ENCODE assay signal across 14 cellular contexts in genomic region chr1:149724618-149725302, GRCh38. TPM values are rescaled to one million over a fixed set of nuclear protein-coding genes. Genes with fewer than 3 reads are reported as not detected.
A peak's percentile ranks its signal among the peaks of the same experiment; 100 is the strongest.
DNase-seq lines count a peak whose midpoint lies in the region; ATAC-seq, FAIRE-seq and TF ChIP-seq lines count a peak whose summit lies in the region.
"Not testable (repeated sequence)": the region's sequence is repeated elsewhere in the genome, so short reads cannot be mapped to it uniquely, and the experiment has no call there.
"Had no signal": no experiment of that assay in that cellular context is flagged by ENCODE, and none has a peak within 500 bp of the region (broad histone marks: within the 10 kb centered on the region; RNA-seq: fewer than 3 reads in every experiment).

No MANE protein-coding gene starts in this region.

- peak overlapping the region; percentile 36; the same call in 1 of the 2 replicates for H3K9ac ChIP-seq in DND-41 (ENCODE audit: low read depth, low read length)
- H3K9ac ChIP-seq in HCT116 (ENCODE audit: low read length); K562 (ENCODE audit: insufficient read depth in 1 of 2, low read depth in 2 of 2, low read length in 2 of 2): not testable (repeated sequence)

- TF ChIP-seq CTCF in DND-41 (IDR thresholded peaks at IDR 0.05; ENCODE audit: borderline replicate concordance, extremely low read depth, low read length, poor library complexity, severe bottlenecking); HCT116 (IDR thresholded peaks at IDR 0.05 in 2 of 3, conservative IDR thresholded peaks at IDR 0.05 in 1 of 3; ENCODE audit: borderline replicate concordance in 1 of 3, insufficient read depth in 1 of 3, low read depth in 2 of 3, low read length in 2 of 3); WTC11 (IDR thresholded peaks at IDR 0.05); K562 (IDR thresholded peaks at IDR 0.05 in 2 of 3, conservative IDR thresholded peaks at IDR 0.05 in 1 of 3; ENCODE audit: insufficient read depth in 2 of 3, low read depth in 1 of 3, low read length in 3 of 3): not testable (repeated sequence)

- peaks cover 21% of the 10 kb centered on the region for H3K4me1 ChIP-seq in DND-41 (ENCODE audit: insufficient read depth, low read length)
- H3K4me1 ChIP-seq in HCT116 (ENCODE audit: control insufficient read depth in 1 of 2, insufficient read depth in 2 of 2, low read length in 2 of 2); K562 (replicated peaks in 1 of 2; ENCODE audit: control insufficient read depth in 2 of 2, insufficient read depth in 2 of 2, low read length in 2 of 2): not testable (repeated sequence)

- not testable (repeated sequence) for H3K9me3 Mint-ChIP-seq in WTC11; activated CD8-positive, alpha-beta memory T cell treated with anti-CD3 and anti-CD28 coated beads, Interleukin-2, amount 10 ng/mL, durations not matched to agents 7 days and 5 days (ENCODE audit: low read depth); stimulated activated naive B cell treated with anti-CD40 and anti-IgM and Interleukin-4, amounts not matched to agents 10 μg/mL and 1 μg/mL and 100 μg/mL, for 72 hours

- not testable (repeated sequence) for H4K20me1 ChIP-seq in DND-41 (ENCODE audit: insufficient read depth, low read length); HCT116 (ENCODE audit: insufficient read depth); K562 (replicated peaks; ENCODE audit: control insufficient read depth, insufficient read depth, low read length)

- not testable (repeated sequence) for H3K4me2 ChIP-seq in DND-41 (ENCODE audit: insufficient read depth, low read length); HCT116 (ENCODE audit: low read length); K562 (ENCODE audit: insufficient read depth, low read length)

- CTCF ChIA-PET in HCT116 (lab: Charles Lee); WTC11 (lab: Charles Lee); activated CD8-positive, alpha-beta memory T cell treated with anti-CD3 and anti-CD28 coated beads, Interleukin-2, amount 10 ng/mL, durations not matched to agents 7 days and 5 days (lab: Charles Lee); K562 (lab: Yijun Ruan, JAX; ENCODE audit: low intra/inter-chr PET ratio): not testable (repeated sequence)

- POLR2A ChIA-PET in HCT116 (lab: Charles Lee); WTC11 (lab: Charles Lee); K562 (lab: Yijun Ruan, JAX): not testable (repeated sequence)

- not testable (repeated sequence) for H3K4me3 Mint-ChIP-seq in WTC11; activated CD8-positive, alpha-beta memory T cell treated with anti-CD3 and anti-CD28 coated beads, Interleukin-2, amount 10 ng/mL, durations not matched to agents 7 days and 5 days; stimulated activated naive B cell treated with anti-CD40 and anti-IgM and Interleukin-4, amounts not matched to agents 10 μg/mL and 1 μg/mL and 100 μg/mL, for 72 hours

- not testable (repeated sequence) for H3K36me3 Mint-ChIP-seq in WTC11; activated CD8-positive, alpha-beta memory T cell treated with anti-CD3 and anti-CD28 coated beads, Interleukin-2, amount 10 ng/mL, durations not matched to agents 7 days and 5 days; stimulated activated naive B cell treated with anti-CD40 and anti-IgM and Interleukin-4, amounts not matched to agents 10 μg/mL and 1 μg/mL and 100 μg/mL, for 72 hours

- TF ChIP-seq POLR2A in HCT116 (IDR thresholded peaks at IDR 0.05; ENCODE audit: borderline replicate concordance, extremely low read depth, insufficient read depth, insufficient read length); K562 (conservative IDR thresholded peaks at IDR 0.05): not testable (repeated sequence)

- not testable (repeated sequence) for H3K27me3 Mint-ChIP-seq in WTC11 (ENCODE audit: low read depth); activated CD8-positive, alpha-beta memory T cell treated with anti-CD3 and anti-CD28 coated beads, Interleukin-2, amount 10 ng/mL, durations not matched to agents 7 days and 5 days; stimulated activated naive B cell treated with anti-CD40 and anti-IgM and Interleukin-4, amounts not matched to agents 10 μg/mL and 1 μg/mL and 100 μg/mL, for 72 hours

- not testable (repeated sequence) for BruUV-seq in HCT116 (replicated peaks; lab: Mats Ljungman, UMichigan); K562 (replicated peaks; lab: Mats Ljungman, UMichigan)

- WGBS in K562 (ENCODE audit: insufficient coverage, low coverage, missing lambda C conversion rate): no CpG with 5 or more reads among the region's 3 CpGs

- not testable (repeated sequence) for H3K9me2 ChIP-seq in HCT116 (ENCODE audit: insufficient read depth)

- not testable (repeated sequence) for H3K4me1 Mint-ChIP-seq in WTC11; activated CD8-positive, alpha-beta memory T cell treated with anti-CD3 and anti-CD28 coated beads, Interleukin-2, amount 10 ng/mL, durations not matched to agents 7 days and 5 days; stimulated activated naive B cell treated with anti-CD40 and anti-IgM and Interleukin-4, amounts not matched to agents 10 μg/mL and 1 μg/mL and 100 μg/mL, for 72 hours

- RAD21 ChIA-PET in HCT116 (lab: Charles Lee; ENCODE audit: low non-redundant PET in 1 of 2, low total read pairs in 2 of 2, uncharacterized antibody in 2 of 2, unreplicated experiment in 2 of 2): not testable (repeated sequence)

- H3K4me3 ChIP-seq in DND-41 (ENCODE audit: low read depth in 1 of 2, low read length in 2 of 2); HCT116 (replicated peaks in 1 of 2; ENCODE audit: low read depth in 1 of 2, low read length in 2 of 2); K562: not testable (repeated sequence)

- peak; percentile 81 for ATAC-seq in DND-41 (ENCODE audit: insufficient read depth, low read depth)
- peak; percentile 75; the same call in 1 of the 2 replicates for ATAC-seq in HCT116
- ATAC-seq in WTC11: peak; percentile 73
- ATAC-seq in activated CD8-positive, alpha-beta memory T cell treated with anti-CD3 and anti-CD28 coated beads, Interleukin-2, amount 10 ng/mL, durations not matched to agents 7 days and 5 days: peak; percentile 20
- not testable (repeated sequence) for ATAC-seq in K562
- ATAC-seq in stimulated activated naive B cell treated with anti-CD40 and anti-IgM and Interleukin-4, amounts not matched to agents 10 μg/mL and 1 μg/mL and 100 μg/mL, for 72 hours (replicated peaks): peak; percentile 36 to 46

- intact Hi-C loops in HCT116 (cut with micrococcal nuclease); K562 (cut with micrococcal nuclease): not testable (repeated sequence)

- DNase-seq in DND-41; HCT116 (ENCODE audit: low read depth, low spot score); WTC11 (ENCODE audit: low spot score); activated CD8-positive, alpha-beta memory T cell treated with anti-CD3 and anti-CD28 coated beads, Interleukin-2, amount 10 ng/mL, durations not matched to agents 7 days and 5 days; K562 (ENCODE audit: extremely low read depth in 1 of 4, low spot score in 3 of 4); stimulated activated naive B cell treated with anti-CD40 and anti-IgM and Interleukin-4, amounts not matched to agents 10 μg/mL and 1 μg/mL and 100 μg/mL, for 72 hours: not testable (repeated sequence)

- not testable (repeated sequence) for H3K9me3 ChIP-seq in DND-41 (ENCODE audit: insufficient read depth, low read length, severe bottlenecking); HCT116 (ENCODE audit: control insufficient read depth in 1 of 2, insufficient read depth in 1 of 2, low read depth in 1 of 2, low read length in 2 of 2); K562 (replicated peaks; ENCODE audit: control insufficient read depth, insufficient read depth, low read depth, low read length)

- not testable (repeated sequence) for H3K27me3 ChIP-seq in DND-41 (ENCODE audit: insufficient read depth, low read length, poor library complexity); HCT116 (ENCODE audit: insufficient read depth, low read length); K562 (ENCODE audit: control insufficient read depth in 2 of 2, insufficient read depth in 2 of 2, low read length in 2 of 2)

- H3K36me3 ChIP-seq in DND-41 (ENCODE audit: insufficient read depth, low read length); HCT116 (ENCODE audit: control insufficient read depth in 1 of 2, insufficient read depth in 2 of 2, low read length in 2 of 2); K562 (ENCODE audit: control insufficient read depth, insufficient read depth, low read length): not testable (repeated sequence)

- TF ChIP-seq EP300 in K562 (IDR thresholded peaks at IDR 0.05; ENCODE audit: low read length): not testable (repeated sequence)

- not testable (repeated sequence) for TF ChIP-seq RAD21 in HCT116 (IDR thresholded peaks at IDR 0.05; ENCODE audit: low read depth); K562 (CRISPR knock-in tag; conservative IDR thresholded peaks at IDR 0.05 in 1 of 2, IDR thresholded peaks at IDR 0.05 in 1 of 2)

- peak; percentile 32 for FAIRE-seq in K562 (lab: Jason Lieb, UNC)

- H3K27ac ChIP-seq in DND-41 (ENCODE audit: low read length): peak overlapping the region; percentile 81
- H3K27ac ChIP-seq in HCT116 (ENCODE audit: low read depth, low read length); K562 (ENCODE audit: extremely low read depth, low read depth, low read length): not testable (repeated sequence)

- not testable (repeated sequence) for H3K27ac Mint-ChIP-seq in WTC11; activated CD8-positive, alpha-beta memory T cell treated with anti-CD3 and anti-CD28 coated beads, Interleukin-2, amount 10 ng/mL, durations not matched to agents 7 days and 5 days; stimulated activated naive B cell treated with anti-CD40 and anti-IgM and Interleukin-4, amounts not matched to agents 10 μg/mL and 1 μg/mL and 100 μg/mL, for 72 hours

- H3K9me1 ChIP-seq in K562 (ENCODE audit: control insufficient read depth, insufficient read depth, low read length): not testable (repeated sequence)

- not testable (repeated sequence) for H3K79me2 ChIP-seq in DND-41 (ENCODE audit: insufficient read depth, low read length); HCT116 (ENCODE audit: insufficient read depth, low read length); K562 (ENCODE audit: control insufficient read depth, insufficient read depth, low read length)

- H2AFZ ChIP-seq in DND-41 (ENCODE audit: low read depth, low read length); HCT116 (ENCODE audit: low read depth, low read length, poor library complexity, severe bottlenecking); K562 (ENCODE audit: low read depth, low read length): not testable (repeated sequence)

- in situ Hi-C loops in K562 (cut with MboI): not testable (repeated sequence)

RNA-seq across cellular contexts. Expression of gene FCGR1A, which starts 57.7 kb away (rescaled TPM):
- not detected for total RNA-seq in HCT116 (2021; ENCODE audit: unreplicated experiment)
- not detected in 2 replicates for polyA plus RNA-seq in HCT116 (2012)
- not detected in 3 replicates for total RNA-seq in WTC11 (2021)
- total RNA-seq in activated CD8-positive, alpha-beta memory T cell treated with anti-CD3 and anti-CD28 coated beads, Interleukin-2, amount 10 ng/mL, durations not matched to agents 7 days and 5 days: under 1 TPM in 1 of 2 experiments, not detected in 1; 0.70 TPM
- total RNA-seq in K562 (2011; cell fraction: chromatin; rRNA removed; ENCODE audit: low replicate concordance): 0.32 and 0.44 TPM in 2 replicates
- total RNA-seq in K562 (2011; cell fraction: nucleolus; rRNA removed): 0.50 TPM in 1 of 2 replicates, not detected in the other
- 0.29 TPM in 1 of 2 replicates, not detected in the other for total RNA-seq in K562 (2011; cell fraction: nucleoplasm; rRNA removed)
- total RNA-seq in K562 (2014; rRNA removed): not detected in 2 replicates
- total RNA-seq in K562 (2014; rRNA removed; fragmentation: Illumina TruSeq; extraction: Trizol): not detected in 2 replicates
- 0.19 and 0.29 TPM in 2 replicates for total RNA-seq in K562 (2015; rRNA removed; fragmentation: Illumina TruSeq; extraction: Trizol)
- total RNA-seq in K562 (2021): not detected in 2 replicates
- 0.13 and 0.18 TPM in 2 replicates for polyA plus RNA-seq in K562 (2011; rRNA removed)
- polyA plus RNA-seq in K562 (2011; cell fraction: cytosol; rRNA removed): 0.04 TPM in 1 of 2 replicates, not detected in the other
- polyA plus RNA-seq in K562 (2011; cell fraction: nucleus; rRNA removed): 0.17 TPM in 1 of 2 replicates, not detected in the other
- polyA plus RNA-seq in K562 (2012): 0.17 and 4.4 TPM in 2 replicates
- polyA plus RNA-seq in K562 (2014; fragmentation: Illumina TruSeq; extraction: Trizol): 0.10 and 0.17 TPM in 2 replicates
- polyA plus RNA-seq in K562 (2014; fragmentation: Nextera tagmentation; extraction: Ambion mirVana): under 1 TPM; 0.14 to 0.23 TPM
- polyA plus RNA-seq in K562 (2014; rRNA removed): 0.20 and 0.46 TPM in 2 replicates
- polyA minus RNA-seq in K562 (2011; rRNA and poly(A)+ RNA removed): not detected in 2 replicates
- not detected in 2 replicates for polyA minus RNA-seq in K562 (2011; cell fraction: cytosol; rRNA and poly(A)+ RNA removed)
- polyA minus RNA-seq in K562 (2011; cell fraction: nucleus; rRNA and poly(A)+ RNA removed): 0.40 and 0.44 TPM in 2 replicates
- total RNA-seq: B cell; Caco-2; Calu3; CD8-positive, alpha-beta T cell; Daoy; G401; GM12878 had no signal
- polyA plus RNA-seq: BJ, GM12878 had no signal
